In the genomic region with DNA sequence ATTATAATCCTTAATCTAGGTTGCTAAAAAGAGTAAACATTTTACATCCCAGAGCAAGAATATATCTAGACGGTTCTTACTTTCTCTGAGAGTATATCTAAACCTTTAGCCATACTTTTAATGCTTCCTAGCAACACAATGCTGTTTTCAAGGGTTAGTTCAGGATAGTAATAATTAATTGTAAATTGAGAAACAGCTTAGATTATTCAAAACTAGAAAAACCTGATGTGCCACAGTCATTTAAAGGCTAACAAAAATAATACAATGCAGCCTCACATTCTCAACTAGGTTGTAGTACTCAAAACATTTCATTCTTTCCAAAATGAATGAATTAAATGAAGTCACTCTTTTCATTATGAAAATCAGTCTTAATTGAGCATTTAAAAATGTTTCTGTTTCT, we compare ENCODE assay signal across 27 cellular contexts.
"Had no signal": no experiment of that assay in that cellular context is flagged by ENCODE, and none has a peak within 500 bp of the region (broad histone marks: within the 10 kb centered on the region; RNA-seq: fewer than 3 reads in every experiment).

No MANE protein-coding gene starts in this region.

- H3K36me3 ChIP-seq: colonic mucosa, neural progenitor cell, ovary, right atrium auricular region, uterus had no signal

- H3K27ac ChIP-seq: colonic mucosa, esophagus muscularis mucosa, gastroesophageal sphincter, neural progenitor cell, ovary, right atrium auricular region, sigmoid colon, upper lobe of left lung, uterus had no signal

- H3K27me3 ChIP-seq: colonic mucosa, esophagus muscularis mucosa, gastroesophageal sphincter, neural progenitor cell, ovary, right atrium auricular region, sigmoid colon, upper lobe of left lung, uterus had no signal

- H3K4me1 Mint-ChIP-seq: endodermal cell; stimulated activated naive B cell treated with anti-CD40 and anti-IgM and Interleukin-4, amounts not matched to agents 10 μg/mL and 1 μg/mL and 100 μg/mL, for 72 hours; stimulated activated naive CD8-positive, alpha-beta T cell treated with anti-CD3 and anti-CD28 coated beads, Interleukin-15, amount 100 ng/mL, for 72 hours had no signal

- H3K36me3 Mint-ChIP-seq: natural killer cell treated with Interleukin-12 subunit alpha and Interleukin-12 subunit beta and Interleukin-15 and Interleukin-18, amount 100 ng/mL, for 72 hours had no signal

- H3K9me3 Mint-ChIP-seq: endodermal cell; natural killer cell treated with Interleukin-12 subunit alpha and Interleukin-12 subunit beta and Interleukin-15 and Interleukin-18, amount 100 ng/mL, for 72 hours; neural progenitor cell; stimulated activated naive B cell treated with anti-CD40 and anti-IgM and Interleukin-4, amounts not matched to agents 10 μg/mL and 1 μg/mL and 100 μg/mL, for 72 hours; stimulated activated naive CD8-positive, alpha-beta T cell treated with anti-CD3 and anti-CD28 coated beads, Interleukin-15, amount 100 ng/mL, for 72 hours had no signal

- H3K4me1 ChIP-seq: colonic mucosa, esophagus muscularis mucosa, neural progenitor cell, right atrium auricular region, sigmoid colon, upper lobe of left lung, uterus had no signal

- DNase-seq: colonic mucosa; dermis blood vessel endothelial cell; endodermal cell; foreskin fibroblast; glutamatergic neuron; kidney; left cardiac atrium; left ventricle myocardium superior; mesenchymal stem cell; midbrain; nucleus accumbens; ovary; sigmoid colon; stimulated activated CD4-positive, alpha-beta T cell treated with anti-CD3 and anti-CD28 coated beads, Interleukin-2, amount 100 ng/mL, for 24 hours; stimulated activated CD4-positive, alpha-beta T cell treated with anti-CD3 and anti-CD28 coated beads, Interleukin-4, amount 100 ng/mL, for 4 hours; stimulated activated naive B cell treated with anti-CD40 and anti-IgM and Interleukin-4, amounts not matched to agents 10 μg/mL and 1 μg/mL and 100 μg/mL, for 72 hours; stimulated activated naive CD8-positive, alpha-beta T cell treated with anti-CD3 and anti-CD28 coated beads, Interleukin-15, amount 100 ng/mL, for 72 hours; substantia nigra; upper lobe of left lung; uterus had no signal

- ATAC-seq: gastroesophageal sphincter; left cardiac atrium; left ventricle myocardium superior; natural killer cell treated with Interleukin-12 subunit alpha and Interleukin-12 subunit beta and Interleukin-15 and Interleukin-18, amount 100 ng/mL, for 72 hours; stimulated activated naive B cell treated with anti-CD40 and anti-IgM and Interleukin-4, amounts not matched to agents 10 μg/mL and 1 μg/mL and 100 μg/mL, for 72 hours; stimulated activated naive CD8-positive, alpha-beta T cell treated with anti-CD3 and anti-CD28 coated beads, Interleukin-15, amount 100 ng/mL, for 72 hours had no signal

- H3K9ac ChIP-seq: neural progenitor cell had no signal

- H3K4me3 ChIP-seq: colonic mucosa, esophagus muscularis mucosa, gastroesophageal sphincter, lung, neural progenitor cell, ovary, right atrium auricular region, sigmoid colon, skin epidermis, upper lobe of left lung, uterus had no signal

- H3K9me3 ChIP-seq: colonic mucosa, esophagus muscularis mucosa, gastroesophageal sphincter, ovary, right atrium auricular region, sigmoid colon, upper lobe of left lung, uterus had no signal

- H3K4me3 Mint-ChIP-seq: endodermal cell; natural killer cell treated with Interleukin-12 subunit alpha and Interleukin-12 subunit beta and Interleukin-15 and Interleukin-18, amount 100 ng/mL, for 72 hours; neural progenitor cell; stimulated activated naive B cell treated with anti-CD40 and anti-IgM and Interleukin-4, amounts not matched to agents 10 μg/mL and 1 μg/mL and 100 μg/mL, for 72 hours; stimulated activated naive CD8-positive, alpha-beta T cell treated with anti-CD3 and anti-CD28 coated beads, Interleukin-15, amount 100 ng/mL, for 72 hours had no signal

- H3K27ac Mint-ChIP-seq: endodermal cell; natural killer cell treated with Interleukin-12 subunit alpha and Interleukin-12 subunit beta and Interleukin-15 and Interleukin-18, amount 100 ng/mL, for 72 hours; stimulated activated naive B cell treated with anti-CD40 and anti-IgM and Interleukin-4, amounts not matched to agents 10 μg/mL and 1 μg/mL and 100 μg/mL, for 72 hours; stimulated activated naive CD8-positive, alpha-beta T cell treated with anti-CD3 and anti-CD28 coated beads, Interleukin-15, amount 100 ng/mL, for 72 hours had no signal

- H3K4me2 ChIP-seq: neural progenitor cell had no signal

- H3K27me3 Mint-ChIP-seq: natural killer cell treated with Interleukin-12 subunit alpha and Interleukin-12 subunit beta and Interleukin-15 and Interleukin-18, amount 100 ng/mL, for 72 hours; stimulated activated naive B cell treated with anti-CD40 and anti-IgM and Interleukin-4, amounts not matched to agents 10 μg/mL and 1 μg/mL and 100 μg/mL, for 72 hours; stimulated activated naive CD8-positive, alpha-beta T cell treated with anti-CD3 and anti-CD28 coated beads, Interleukin-15, amount 100 ng/mL, for 72 hours had no signal

- H2AFZ ChIP-seq: neural progenitor cell had no signal
